ENCODE assay signal across 1 cellular context in the genomic region with DNA sequence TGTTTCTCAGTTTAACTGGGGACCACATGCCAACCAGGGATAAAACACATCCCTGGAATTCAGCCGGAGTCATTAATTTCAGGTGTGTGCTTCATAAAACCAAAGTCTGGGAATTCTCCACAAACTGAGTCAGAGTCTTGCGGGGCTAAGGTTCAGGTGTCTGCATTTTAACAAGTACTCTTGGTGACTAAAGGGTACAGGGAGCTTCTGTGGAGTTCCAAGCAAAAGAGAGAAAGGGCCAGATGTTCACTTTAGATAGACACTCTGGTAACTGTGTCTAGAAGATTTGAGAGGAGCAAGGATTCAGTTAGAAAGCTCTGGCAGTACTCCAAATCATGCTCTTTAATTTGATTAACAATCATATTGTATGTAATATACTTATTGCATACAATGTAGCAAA.
TF ChIP-seq lines count a peak whose summit lies in the region.

No MANE protein-coding gene starts in this region.

TF ChIP-seq in K562, 482 proteins besides CTCF, POLR2A, EP300 and RAD21 (continued from another document and continues in another):
- TF ChIP-seq, protein P1, sequence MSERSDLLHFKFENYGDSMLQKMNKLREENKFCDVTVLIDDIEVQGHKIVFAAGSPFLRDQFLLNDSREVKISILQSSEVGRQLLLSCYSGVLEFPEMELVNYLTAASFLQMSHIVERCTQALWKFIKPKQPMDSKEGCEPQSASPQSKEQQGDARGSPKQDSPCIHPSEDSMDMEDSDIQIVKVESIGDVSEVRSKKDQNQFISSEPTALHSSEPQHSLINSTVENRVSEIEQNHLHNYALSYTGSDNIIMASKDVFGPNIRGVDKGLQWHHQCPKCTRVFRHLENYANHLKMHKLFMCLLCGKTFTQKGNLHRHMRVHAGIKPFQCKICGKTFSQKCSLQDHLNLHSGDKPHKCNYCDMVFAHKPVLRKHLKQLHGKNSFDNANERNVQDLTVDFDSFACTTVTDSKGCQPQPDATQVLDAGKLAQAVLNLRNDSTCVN (CRISPR knock-in tag; IDR thresholded peaks at IDR 0.05): no peak
- peak; percentile 47; the same call in 1 of the 2 replicates for TF ChIP-seq MTA3 (IDR thresholded peaks at IDR 0.05; ENCODE audit: borderline replicate concordance)
- TF ChIP-seq, protein P2, sequence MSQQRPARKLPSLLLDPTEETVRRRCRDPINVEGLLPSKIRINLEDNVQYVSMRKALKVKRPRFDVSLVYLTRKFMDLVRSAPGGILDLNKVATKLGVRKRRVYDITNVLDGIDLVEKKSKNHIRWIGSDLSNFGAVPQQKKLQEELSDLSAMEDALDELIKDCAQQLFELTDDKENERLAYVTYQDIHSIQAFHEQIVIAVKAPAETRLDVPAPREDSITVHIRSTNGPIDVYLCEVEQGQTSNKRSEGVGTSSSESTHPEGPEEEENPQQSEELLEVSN (IDR thresholded peaks at IDR 0.05; ENCODE audit: borderline replicate concordance in 1 of 2, extremely low read depth in 1 of 2, insufficient read depth in 1 of 2, insufficient read length in 1 of 2, low read depth in 1 of 2, low read length in 1 of 2, poor library complexity in 1 of 2, severe bottlenecking in 1 of 2): no peak
- no peak for TF ChIP-seq CBX8 (IDR thresholded peaks at IDR 0.05; ENCODE audit: borderline replicate concordance, extremely low read depth, low read depth, low read length, poor library complexity, severe bottlenecking)
- TF ChIP-seq ZNF76 (CRISPR knock-in tag; IDR thresholded peaks at IDR 0.05; ENCODE audit: borderline replicate concordance): no peak
- TF ChIP-seq, protein P3, sequence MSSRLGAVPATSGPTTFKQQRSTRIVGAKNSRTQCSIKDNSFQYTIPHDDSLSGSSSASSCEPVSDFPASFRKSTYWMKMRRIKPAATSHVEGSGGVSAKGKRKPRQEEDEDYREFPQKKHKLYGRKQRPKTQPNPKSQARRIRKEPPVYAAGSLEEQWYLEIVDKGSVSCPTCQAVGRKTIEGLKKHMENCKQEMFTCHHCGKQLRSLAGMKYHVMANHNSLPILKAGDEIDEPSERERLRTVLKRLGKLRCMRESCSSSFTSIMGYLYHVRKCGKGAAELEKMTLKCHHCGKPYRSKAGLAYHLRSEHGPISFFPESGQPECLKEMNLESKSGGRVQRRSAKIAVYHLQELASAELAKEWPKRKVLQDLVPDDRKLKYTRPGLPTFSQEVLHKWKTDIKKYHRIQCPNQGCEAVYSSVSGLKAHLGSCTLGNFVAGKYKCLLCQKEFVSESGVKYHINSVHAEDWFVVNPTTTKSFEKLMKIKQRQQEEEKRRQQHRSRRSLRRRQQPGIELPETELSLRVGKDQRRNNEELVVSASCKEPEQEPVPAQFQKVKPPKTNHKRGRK (tag; IDR thresholded peaks at IDR 0.05): no peak
- TF ChIP-seq, protein P4, sequence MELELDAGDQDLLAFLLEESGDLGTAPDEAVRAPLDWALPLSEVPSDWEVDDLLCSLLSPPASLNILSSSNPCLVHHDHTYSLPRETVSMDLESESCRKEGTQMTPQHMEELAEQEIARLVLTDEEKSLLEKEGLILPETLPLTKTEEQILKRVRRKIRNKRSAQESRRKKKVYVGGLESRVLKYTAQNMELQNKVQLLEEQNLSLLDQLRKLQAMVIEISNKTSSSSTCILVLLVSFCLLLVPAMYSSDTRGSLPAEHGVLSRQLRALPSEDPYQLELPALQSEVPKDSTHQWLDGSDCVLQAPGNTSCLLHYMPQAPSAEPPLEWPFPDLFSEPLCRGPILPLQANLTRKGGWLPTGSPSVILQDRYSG (tag; conservative IDR thresholded peaks at IDR 0.05; ENCODE audit: low read depth): peak; percentile 65; the same call in 1 of the 2 replicates
- TF ChIP-seq, protein P5, sequence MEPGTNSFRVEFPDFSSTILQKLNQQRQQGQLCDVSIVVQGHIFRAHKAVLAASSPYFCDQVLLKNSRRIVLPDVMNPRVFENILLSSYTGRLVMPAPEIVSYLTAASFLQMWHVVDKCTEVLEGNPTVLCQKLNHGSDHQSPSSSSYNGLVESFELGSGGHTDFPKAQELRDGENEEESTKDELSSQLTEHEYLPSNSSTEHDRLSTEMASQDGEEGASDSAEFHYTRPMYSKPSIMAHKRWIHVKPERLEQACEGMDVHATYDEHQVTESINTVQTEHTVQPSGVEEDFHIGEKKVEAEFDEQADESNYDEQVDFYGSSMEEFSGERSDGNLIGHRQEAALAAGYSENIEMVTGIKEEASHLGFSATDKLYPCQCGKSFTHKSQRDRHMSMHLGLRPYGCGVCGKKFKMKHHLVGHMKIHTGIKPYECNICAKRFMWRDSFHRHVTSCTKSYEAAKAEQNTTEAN (CRISPR knock-in tag; IDR thresholded peaks at IDR 0.05): no peak
- no peak for TF ChIP-seq BACH1 (tag; IDR thresholded peaks at IDR 0.05)
- no peak for TF ChIP-seq CBX2 (IDR thresholded peaks at IDR 0.05; ENCODE audit: insufficient read depth, low read length, poor library complexity, severe bottlenecking)
- no peak for TF ChIP-seq HDAC8 (tag; IDR thresholded peaks at IDR 0.05)
- TF ChIP-seq MTF1 (CRISPR knock-in tag; IDR thresholded peaks at IDR 0.05; ENCODE audit: borderline replicate concordance): no peak
- TF ChIP-seq MCM2 (IDR thresholded peaks at IDR 0.05; ENCODE audit: low read depth): no peak
- TF ChIP-seq, protein P6, sequence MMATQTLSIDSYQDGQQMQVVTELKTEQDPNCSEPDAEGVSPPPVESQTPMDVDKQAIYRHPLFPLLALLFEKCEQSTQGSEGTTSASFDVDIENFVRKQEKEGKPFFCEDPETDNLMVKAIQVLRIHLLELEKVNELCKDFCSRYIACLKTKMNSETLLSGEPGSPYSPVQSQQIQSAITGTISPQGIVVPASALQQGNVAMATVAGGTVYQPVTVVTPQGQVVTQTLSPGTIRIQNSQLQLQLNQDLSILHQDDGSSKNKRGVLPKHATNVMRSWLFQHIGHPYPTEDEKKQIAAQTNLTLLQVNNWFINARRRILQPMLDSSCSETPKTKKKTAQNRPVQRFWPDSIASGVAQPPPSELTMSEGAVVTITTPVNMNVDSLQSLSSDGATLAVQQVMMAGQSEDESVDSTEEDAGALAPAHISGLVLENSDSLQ (IDR thresholded peaks at IDR 0.05): peak; percentile 13; the same call in 1 of the 2 replicates
- TF ChIP-seq PHF8 (IDR thresholded peaks at IDR 0.05; ENCODE audit: borderline replicate concordance, low read length): no peak
- TF ChIP-seq CBX3 (IDR thresholded peaks at IDR 0.05; ENCODE audit: borderline replicate concordance in 1 of 2, low read length in 2 of 2): 0 out of 3 replicates have a peak, but pooled peaks of 1 of the 2 experiments have one; percentile 21
- TF ChIP-seq SMARCA4 (IDR thresholded peaks at IDR 0.05): peak; percentile 83
- TF ChIP-seq, protein P7, sequence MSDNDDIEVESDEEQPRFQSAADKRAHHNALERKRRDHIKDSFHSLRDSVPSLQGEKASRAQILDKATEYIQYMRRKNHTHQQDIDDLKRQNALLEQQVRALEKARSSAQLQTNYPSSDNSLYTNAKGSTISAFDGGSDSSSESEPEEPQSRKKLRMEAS (CRISPR knock-in tag; IDR thresholded peaks at IDR 0.05): no peak
- no peak for TF ChIP-seq CEBPG (CRISPR knock-in tag; IDR thresholded peaks at IDR 0.05)
- TF ChIP-seq CEBPG (tag; conservative IDR thresholded peaks at IDR 0.05 in 1 of 2, IDR thresholded peaks at IDR 0.05 in 1 of 2): no peak
- no peak for TF ChIP-seq ZNF12 (CRISPR knock-in tag; IDR thresholded peaks at IDR 0.05)
- TF ChIP-seq, protein P8, sequence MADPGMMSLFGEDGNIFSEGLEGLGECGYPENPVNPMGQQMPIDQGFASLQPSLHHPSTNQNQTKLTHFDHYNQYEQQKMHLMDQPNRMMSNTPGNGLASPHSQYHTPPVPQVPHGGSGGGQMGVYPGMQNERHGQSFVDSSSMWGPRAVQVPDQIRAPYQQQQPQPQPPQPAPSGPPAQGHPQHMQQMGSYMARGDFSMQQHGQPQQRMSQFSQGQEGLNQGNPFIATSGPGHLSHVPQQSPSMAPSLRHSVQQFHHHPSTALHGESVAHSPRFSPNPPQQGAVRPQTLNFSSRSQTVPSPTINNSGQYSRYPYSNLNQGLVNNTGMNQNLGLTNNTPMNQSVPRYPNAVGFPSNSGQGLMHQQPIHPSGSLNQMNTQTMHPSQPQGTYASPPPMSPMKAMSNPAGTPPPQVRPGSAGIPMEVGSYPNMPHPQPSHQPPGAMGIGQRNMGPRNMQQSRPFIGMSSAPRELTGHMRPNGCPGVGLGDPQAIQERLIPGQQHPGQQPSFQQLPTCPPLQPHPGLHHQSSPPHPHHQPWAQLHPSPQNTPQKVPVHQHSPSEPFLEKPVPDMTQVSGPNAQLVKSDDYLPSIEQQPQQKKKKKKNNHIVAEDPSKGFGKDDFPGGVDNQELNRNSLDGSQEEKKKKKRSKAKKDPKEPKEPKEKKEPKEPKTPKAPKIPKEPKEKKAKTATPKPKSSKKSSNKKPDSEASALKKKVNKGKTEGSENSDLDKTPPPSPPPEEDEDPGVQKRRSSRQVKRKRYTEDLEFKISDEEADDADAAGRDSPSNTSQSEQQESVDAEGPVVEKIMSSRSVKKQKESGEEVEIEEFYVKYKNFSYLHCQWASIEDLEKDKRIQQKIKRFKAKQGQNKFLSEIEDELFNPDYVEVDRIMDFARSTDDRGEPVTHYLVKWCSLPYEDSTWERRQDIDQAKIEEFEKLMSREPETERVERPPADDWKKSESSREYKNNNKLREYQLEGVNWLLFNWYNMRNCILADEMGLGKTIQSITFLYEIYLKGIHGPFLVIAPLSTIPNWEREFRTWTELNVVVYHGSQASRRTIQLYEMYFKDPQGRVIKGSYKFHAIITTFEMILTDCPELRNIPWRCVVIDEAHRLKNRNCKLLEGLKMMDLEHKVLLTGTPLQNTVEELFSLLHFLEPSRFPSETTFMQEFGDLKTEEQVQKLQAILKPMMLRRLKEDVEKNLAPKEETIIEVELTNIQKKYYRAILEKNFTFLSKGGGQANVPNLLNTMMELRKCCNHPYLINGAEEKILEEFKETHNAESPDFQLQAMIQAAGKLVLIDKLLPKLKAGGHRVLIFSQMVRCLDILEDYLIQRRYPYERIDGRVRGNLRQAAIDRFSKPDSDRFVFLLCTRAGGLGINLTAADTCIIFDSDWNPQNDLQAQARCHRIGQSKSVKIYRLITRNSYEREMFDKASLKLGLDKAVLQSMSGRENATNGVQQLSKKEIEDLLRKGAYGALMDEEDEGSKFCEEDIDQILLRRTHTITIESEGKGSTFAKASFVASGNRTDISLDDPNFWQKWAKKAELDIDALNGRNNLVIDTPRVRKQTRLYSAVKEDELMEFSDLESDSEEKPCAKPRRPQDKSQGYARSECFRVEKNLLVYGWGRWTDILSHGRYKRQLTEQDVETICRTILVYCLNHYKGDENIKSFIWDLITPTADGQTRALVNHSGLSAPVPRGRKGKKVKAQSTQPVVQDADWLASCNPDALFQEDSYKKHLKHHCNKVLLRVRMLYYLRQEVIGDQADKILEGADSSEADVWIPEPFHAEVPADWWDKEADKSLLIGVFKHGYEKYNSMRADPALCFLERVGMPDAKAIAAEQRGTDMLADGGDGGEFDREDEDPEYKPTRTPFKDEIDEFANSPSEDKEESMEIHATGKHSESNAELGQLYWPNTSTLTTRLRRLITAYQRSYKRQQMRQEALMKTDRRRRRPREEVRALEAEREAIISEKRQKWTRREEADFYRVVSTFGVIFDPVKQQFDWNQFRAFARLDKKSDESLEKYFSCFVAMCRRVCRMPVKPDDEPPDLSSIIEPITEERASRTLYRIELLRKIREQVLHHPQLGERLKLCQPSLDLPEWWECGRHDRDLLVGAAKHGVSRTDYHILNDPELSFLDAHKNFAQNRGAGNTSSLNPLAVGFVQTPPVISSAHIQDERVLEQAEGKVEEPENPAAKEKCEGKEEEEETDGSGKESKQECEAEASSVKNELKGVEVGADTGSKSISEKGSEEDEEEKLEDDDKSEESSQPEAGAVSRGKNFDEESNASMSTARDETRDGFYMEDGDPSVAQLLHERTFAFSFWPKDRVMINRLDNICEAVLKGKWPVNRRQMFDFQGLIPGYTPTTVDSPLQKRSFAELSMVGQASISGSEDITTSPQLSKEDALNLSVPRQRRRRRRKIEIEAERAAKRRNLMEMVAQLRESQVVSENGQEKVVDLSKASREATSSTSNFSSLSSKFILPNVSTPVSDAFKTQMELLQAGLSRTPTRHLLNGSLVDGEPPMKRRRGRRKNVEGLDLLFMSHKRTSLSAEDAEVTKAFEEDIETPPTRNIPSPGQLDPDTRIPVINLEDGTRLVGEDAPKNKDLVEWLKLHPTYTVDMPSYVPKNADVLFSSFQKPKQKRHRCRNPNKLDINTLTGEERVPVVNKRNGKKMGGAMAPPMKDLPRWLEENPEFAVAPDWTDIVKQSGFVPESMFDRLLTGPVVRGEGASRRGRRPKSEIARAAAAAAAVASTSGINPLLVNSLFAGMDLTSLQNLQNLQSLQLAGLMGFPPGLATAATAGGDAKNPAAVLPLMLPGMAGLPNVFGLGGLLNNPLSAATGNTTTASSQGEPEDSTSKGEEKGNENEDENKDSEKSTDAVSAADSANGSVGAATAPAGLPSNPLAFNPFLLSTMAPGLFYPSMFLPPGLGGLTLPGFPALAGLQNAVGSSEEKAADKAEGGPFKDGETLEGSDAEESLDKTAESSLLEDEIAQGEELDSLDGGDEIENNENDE (IDR thresholded peaks at IDR 0.05; ENCODE audit: low read depth, low read length): no peak
- no peak for TF ChIP-seq NR2F6 (CRISPR knock-in tag; IDR thresholded peaks at IDR 0.05)
- TF ChIP-seq, protein P9, sequence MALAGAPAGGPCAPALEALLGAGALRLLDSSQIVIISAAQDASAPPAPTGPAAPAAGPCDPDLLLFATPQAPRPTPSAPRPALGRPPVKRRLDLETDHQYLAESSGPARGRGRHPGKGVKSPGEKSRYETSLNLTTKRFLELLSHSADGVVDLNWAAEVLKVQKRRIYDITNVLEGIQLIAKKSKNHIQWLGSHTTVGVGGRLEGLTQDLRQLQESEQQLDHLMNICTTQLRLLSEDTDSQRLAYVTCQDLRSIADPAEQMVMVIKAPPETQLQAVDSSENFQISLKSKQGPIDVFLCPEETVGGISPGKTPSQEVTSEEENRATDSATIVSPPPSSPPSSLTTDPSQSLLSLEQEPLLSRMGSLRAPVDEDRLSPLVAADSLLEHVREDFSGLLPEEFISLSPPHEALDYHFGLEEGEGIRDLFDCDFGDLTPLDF (CRISPR knock-in tag; IDR thresholded peaks at IDR 0.05): no peak
- no peak for TF ChIP-seq ETV5 (CRISPR knock-in tag; IDR thresholded peaks at IDR 0.05; ENCODE audit: low read depth)
- no peak for TF ChIP-seq FOXK2 (conservative IDR thresholded peaks at IDR 0.05 in 1 of 2, IDR thresholded peaks at IDR 0.05 in 1 of 2; ENCODE audit: low read depth in 2 of 2)
- no peak for TF ChIP-seq KDM2B (CRISPR knock-in tag; IDR thresholded peaks at IDR 0.05)
- no peak for TF ChIP-seq ATF1 (CRISPR knock-in tag; IDR thresholded peaks at IDR 0.05)
- no peak for TF ChIP-seq ATF1 (tag; IDR thresholded peaks at IDR 0.05)
- TF ChIP-seq C11orf30 (IDR thresholded peaks at IDR 0.05; ENCODE audit: low read depth): no peak
- no peak for TF ChIP-seq ZNF75A (CRISPR knock-in tag; IDR thresholded peaks at IDR 0.05)
- no peak for TF ChIP-seq ZNF41 (CRISPR knock-in tag; conservative IDR thresholded peaks at IDR 0.05)
- TF ChIP-seq SIRT6 (IDR thresholded peaks at IDR 0.05; ENCODE audit: low read depth, low read length): no peak
